10 cellular contexts compared by ENCODE assay signal in the genomic region with DNA sequence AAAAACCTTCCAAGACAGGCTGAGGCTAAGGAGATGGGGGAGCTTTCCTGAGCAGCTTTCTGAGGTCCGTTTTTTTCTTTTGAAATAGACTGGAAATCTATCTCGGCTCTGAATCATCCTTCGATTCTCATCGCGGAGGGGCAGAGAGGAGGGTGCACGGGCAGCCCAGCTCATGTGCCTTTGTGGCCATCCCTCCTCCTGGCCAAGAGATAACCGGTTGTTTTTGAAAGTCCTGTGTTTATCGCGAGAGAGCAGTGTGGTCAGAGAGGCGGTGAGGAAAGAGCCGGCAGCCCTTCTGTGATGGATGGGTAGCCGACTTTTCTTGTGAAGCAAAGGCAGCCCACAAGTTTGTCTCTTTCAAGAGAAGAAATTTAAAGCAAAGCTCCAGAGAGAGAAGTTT.
A peak's percentile ranks its signal among the peaks of the same experiment; 100 is the strongest.
DNase-seq lines count a peak whose midpoint lies in the region; TF ChIP-seq lines count a peak whose summit lies in the region.
"Had no signal": no experiment of that assay in that cellular context is flagged by ENCODE, and none has a peak within 500 bp of the region (broad histone marks: within the 10 kb centered on the region; RNA-seq: fewer than 3 reads in every experiment).

No MANE protein-coding gene starts in this region.

- intact Hi-C loops in adrenal gland (cut with DNase I), result no loop called here

- H3F3A ChIP-seq in SK-N-SH (replicated peaks; ENCODE audit: insufficient read depth), result no peaks in the 10 kb centered on the region

- TF ChIP-seq CTCF in adrenal gland (IDR thresholded peaks at IDR 0.05) (no peak), kidney epithelial cell (IDR thresholded peaks at IDR 0.05; ENCODE audit: insufficient read depth, low read length, poor library complexity, severe bottlenecking) (no peak), SK-N-SH (IDR thresholded peaks at IDR 0.05) (no peak)

- H3K79me2 ChIP-seq in Karpas-422 (ENCODE audit: low read length), result peaks cover 91% of the 10 kb centered on the region
- 0 out of 2 replicates have a peak, but pooled peaks cover 4% of the 10 kb centered on the region for H3K79me2 ChIP-seq in SK-N-SH (ENCODE audit: insufficient read depth)

- H3K27ac ChIP-seq in Karpas-422 (ENCODE audit: low read length) (peak overlapping the region; percentile 99), adrenal gland (peak overlapping the region; percentile 19 to 74 (median 55)), temporal lobe (ENCODE audit: low read depth, low read length) (peak overlapping the region; percentile 56), SK-N-SH (ENCODE audit: low read depth in 2 of 2, low read length in 1 of 2) (peak overlapping the region in 1 of 2 experiments; percentile 99; a peak in 2 of 4 replicates)

- TF ChIP-seq EP300 in SK-N-SH (IDR thresholded peaks at IDR 0.05; ENCODE audit: borderline replicate concordance in 1 of 2, low read depth in 1 of 2, low read length in 1 of 2), result no peak

- no peaks in the 10 kb centered on the region for H3K27me3 ChIP-seq in Karpas-422 (ENCODE audit: low read length)
- H3K27me3 ChIP-seq in adrenal gland, result no peaks in the 10 kb centered on the region
- no peaks in the 10 kb centered on the region for H3K27me3 ChIP-seq in kidney epithelial cell (ENCODE audit: control insufficient read depth, insufficient read depth, low read length)
- H3K27me3 ChIP-seq in SK-N-SH (ENCODE audit: insufficient read depth), result no peaks in the 10 kb centered on the region

- H3K27ac Mint-ChIP-seq in activated CD4-positive, alpha-beta memory T cell treated with anti-CD3 and anti-CD28 coated beads, Interleukin-2, amount 10 ng/mL, durations not matched to agents 7 days and 5 days, result no peak overlapping the region
- H3K27ac Mint-ChIP-seq: T-helper 1 cell treated with Interleukin-12 subunit alpha and Interleukin-12 subunit beta and Interleukin-4 antibody, amounts not matched to agents 30 μg/mL and 1 μg/mL, for 36 hours had no signal

- H3K4me3 ChIP-seq in Karpas-422 (ENCODE audit: low read length) (no peak overlapping the region), adrenal gland (no peak overlapping the region), kidney epithelial cell (ENCODE audit: low read depth, low read length) (no peak overlapping the region), SK-N-SH (ENCODE audit: low read depth in 2 of 2, low read length in 1 of 2) (no peak overlapping the region)

- peak in 1 of 2 donors; percentile 28 for TF ChIP-seq POLR2A in adrenal gland (IDR thresholded peaks at IDR 0.05)

- H3K9me3 Mint-ChIP-seq in activated CD4-positive, alpha-beta memory T cell treated with anti-CD3 and anti-CD28 coated beads, Interleukin-2, amount 10 ng/mL, durations not matched to agents 7 days and 5 days, result no peaks in the 10 kb centered on the region
- H3K9me3 Mint-ChIP-seq: T-helper 1 cell treated with Interleukin-12 subunit alpha and Interleukin-12 subunit beta and Interleukin-4 antibody, amounts not matched to agents 30 μg/mL and 1 μg/mL, for 36 hours had no signal

- no peaks in the 10 kb centered on the region for H3K27me3 Mint-ChIP-seq in activated CD4-positive, alpha-beta memory T cell treated with anti-CD3 and anti-CD28 coated beads, Interleukin-2, amount 10 ng/mL, durations not matched to agents 7 days and 5 days

- H3K36me3 ChIP-seq in Karpas-422 (ENCODE audit: insufficient read depth, low read length) (no peaks in the 10 kb centered on the region), adrenal gland (replicated peaks in 1 of 2) (no peaks in the 10 kb centered on the region), kidney epithelial cell (ENCODE audit: control insufficient read depth, insufficient read depth, low read length) (no peaks in the 10 kb centered on the region), SK-N-SH (replicated peaks in 1 of 2; ENCODE audit: control insufficient read depth in 1 of 2, insufficient read depth in 2 of 2, low read length in 1 of 2) (no peaks in the 10 kb centered on the region)

- no peak for TF ChIP-seq RAD21 in SK-N-SH (IDR thresholded peaks at IDR 0.05; ENCODE audit: low read length)

- CTCF ChIA-PET in SK-N-SH (lab: Yijun Ruan, JAX), result interaction anchor here (1.1 to 20.1 kb wide), 24 partner anchors 8 to 310 kb away, joined by 3 to 141 read pairs (median 8); no protein-coding TSS in a partner anchor
- CTCF ChIA-PET in activated CD4-positive, alpha-beta memory T cell treated with anti-CD3 and anti-CD28 coated beads, Interleukin-2, amount 10 ng/mL, durations not matched to agents 7 days and 5 days (lab: Charles Lee), result interaction anchor here (0.6 kb wide), 1 partner anchor 677 kb away, joined by 3 read pairs; no protein-coding TSS in a partner anchor

- H3K9ac ChIP-seq in Karpas-422 (ENCODE audit: low read length) (no peak overlapping the region; the same call in 1 of the 2 replicates), SK-N-SH (no peak overlapping the region)

- H3K9me2 ChIP-seq in Karpas-422 (replicated peaks; ENCODE audit: insufficient read depth, low read length) (no peaks in the 10 kb centered on the region), SK-N-SH (no peaks in the 10 kb centered on the region)

- no peak overlapping the region for H3K4me3 Mint-ChIP-seq in activated CD4-positive, alpha-beta memory T cell treated with anti-CD3 and anti-CD28 coated beads, Interleukin-2, amount 10 ng/mL, durations not matched to agents 7 days and 5 days
- H3K4me3 Mint-ChIP-seq: T-helper 1 cell treated with Interleukin-12 subunit alpha and Interleukin-12 subunit beta and Interleukin-4 antibody, amounts not matched to agents 30 μg/mL and 1 μg/mL, for 36 hours had no signal

- H3K4me2 ChIP-seq in Karpas-422 (ENCODE audit: low read depth, low read length, poor library complexity, severe bottlenecking) (no peak overlapping the region), SK-N-SH (no peak overlapping the region)

- H2AFZ ChIP-seq in Karpas-422 (ENCODE audit: low read length) (no peak overlapping the region), SK-N-SH (ENCODE audit: low read depth) (no peak overlapping the region)

- no peaks in the 10 kb centered on the region for H3K4me1 Mint-ChIP-seq in activated CD4-positive, alpha-beta memory T cell treated with anti-CD3 and anti-CD28 coated beads, Interleukin-2, amount 10 ng/mL, durations not matched to agents 7 days and 5 days

- DNase-seq in Karpas-422 (no peak), adrenal gland (peak; percentile 70 to 90 (median 87)), kidney epithelial cell (ENCODE audit: low read depth) (peak; percentile 44), SK-N-SH (no peak), T-helper 9 cell (no peak)
- DNase-seq in activated CD4-positive, alpha-beta memory T cell treated with anti-CD3 and anti-CD28 coated beads, Interleukin-2, amount 10 ng/mL, durations not matched to agents 7 days and 5 days, result no peak
- DNase-seq: activated T-cell treated with anti-CD3 and anti-CD28 coated beads for 4 hours, left ventricle myocardium superior had no signal

- H4K20me1 ChIP-seq in Karpas-422 (ENCODE audit: insufficient read depth, low read depth, low read length) (no peaks in the 10 kb centered on the region), SK-N-SH (ENCODE audit: insufficient read depth) (no peaks in the 10 kb centered on the region)

- H3K9me3 ChIP-seq in Karpas-422 (ENCODE audit: low read length), result no peaks in the 10 kb centered on the region
- H3K9me3 ChIP-seq in adrenal gland (replicated peaks in 1 of 3), result no peaks in the 10 kb centered on the region
- no peaks in the 10 kb centered on the region for H3K9me3 ChIP-seq in SK-N-SH

- H3K4me1 ChIP-seq in Karpas-422 (ENCODE audit: low read length) (peaks cover 69% of the 10 kb centered on the region), adrenal gland (replicated peaks in 1 of 2) (peaks cover 27 to 47% of the 10 kb centered on the region in 2 donors), SK-N-SH (ENCODE audit: control insufficient read depth in 1 of 2, insufficient read depth in 2 of 2, low read depth in 1 of 2, low read length in 1 of 2) (peaks cover 16 to 90% of the 10 kb centered on the region in 2 experiments; a peak in 3 of 4 replicates)

- POLR2A ChIA-PET in SK-N-SH (lab: Yijun Ruan, JAX), result interaction anchor here (1.0 to 3.0 kb wide), 9 partner anchors 8 to 133 kb away, joined by 3 to 13 read pairs (median 6); no protein-coding TSS in a partner anchor
- POLR2A ChIA-PET in activated CD4-positive, alpha-beta memory T cell treated with anti-CD3 and anti-CD28 coated beads, Interleukin-2, amount 10 ng/mL, durations not matched to agents 7 days and 5 days (lab: Charles Lee), result no interaction called here

- 23 to 32% (median 26%) methylated on average over 12 of the region's 12 CpGs for WGBS in adrenal gland, 4 donors
- 85% methylated on average over 12 of the region's 12 CpGs for WGBS in SK-N-SH (ENCODE audit: low lambda C conversion rate)

- no peaks in the 10 kb centered on the region for H3K36me3 Mint-ChIP-seq in activated CD4-positive, alpha-beta memory T cell treated with anti-CD3 and anti-CD28 coated beads, Interleukin-2, amount 10 ng/mL, durations not matched to agents 7 days and 5 days (ENCODE audit: low read depth)

TF ChIP-seq in SK-N-SH, 30 proteins besides CTCF, POLR2A, EP300 and RAD21 (continues in another document):
- TF ChIP-seq, protein P1, sequence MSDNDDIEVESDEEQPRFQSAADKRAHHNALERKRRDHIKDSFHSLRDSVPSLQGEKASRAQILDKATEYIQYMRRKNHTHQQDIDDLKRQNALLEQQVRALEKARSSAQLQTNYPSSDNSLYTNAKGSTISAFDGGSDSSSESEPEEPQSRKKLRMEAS (IDR thresholded peaks at IDR 0.05; ENCODE audit: low read depth), result no peak
- TF ChIP-seq RXRA (IDR thresholded peaks at IDR 0.05; ENCODE audit: borderline replicate concordance, low read depth), result no peak
- TF ChIP-seq JUND (IDR thresholded peaks at IDR 0.05), result no peak
- TF ChIP-seq FOSL2 (IDR thresholded peaks at IDR 0.05; ENCODE audit: borderline replicate concordance, low read depth), result no peak
- TF ChIP-seq GABPA (IDR thresholded peaks at IDR 0.05; ENCODE audit: low read depth), result no peak

Comparison
In these comparisons a context has a peak if more than half of its experiments do, and no peak if none do; other contexts are left out.
1. DNase-seq: peak in adrenal gland (7 of 7) and kidney epithelial cell (single experiment); none in Karpas-422 (single experiment), SK-N-SH (single experiment), activated CD4-positive, alpha-beta memory T cell treated with anti-CD3 and anti-CD28 coated beads, Interleukin-2, amount 10 ng/mL, durations not matched to agents 7 days and 5 days (single experiment) and T-helper 9 cell (single experiment).